In the genomic region with DNA sequence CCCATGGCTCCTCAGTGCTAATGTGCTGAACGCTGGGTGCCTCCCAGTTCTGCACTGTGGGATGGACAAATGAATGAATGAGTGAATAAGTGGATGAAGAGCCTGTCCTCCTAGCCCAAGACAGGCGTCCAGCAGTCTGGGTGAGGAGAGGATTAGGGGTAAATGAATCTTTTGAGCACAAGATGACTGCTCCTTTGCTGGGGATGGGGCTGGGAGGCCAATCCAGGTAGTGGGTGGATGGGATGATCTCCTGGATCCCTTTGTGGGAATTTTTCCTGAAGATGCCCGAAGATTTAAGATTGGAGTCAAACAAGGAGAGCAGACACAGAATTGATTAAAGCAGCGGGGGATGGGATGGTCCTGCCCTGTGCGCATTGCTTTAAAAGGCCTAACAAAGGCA, we compare ENCODE assay signal across 37 cellular contexts.
"Had no signal": no experiment of that assay in that cellular context is flagged by ENCODE, and none has a peak within 500 bp of the region (broad histone marks: within the 10 kb centered on the region; RNA-seq: fewer than 3 reads in every experiment).

No MANE protein-coding gene starts in this region.

- H3K27me3 ChIP-seq: adrenal gland, MG63, Peyer's patch had no signal

- H3K27ac ChIP-seq: adrenal gland, Peyer's patch had no signal

- H3K9me3 ChIP-seq: adrenal gland, MG63 had no signal

- H3K36me3 ChIP-seq: adrenal gland, MG63, Peyer's patch had no signal

- H3K4me3 ChIP-seq: adrenal gland, MG63, Peyer's patch had no signal

- H3K4me1 ChIP-seq: adrenal gland, Peyer's patch had no signal

- ATAC-seq: activated CD8-positive, alpha-beta T cell treated with anti-CD3 and anti-CD28 coated beads for 36 hours; activated T-cell treated with anti-CD3 and anti-CD28 coated beads, Interleukin-2, amount 50 U/mL, for 72 hours; activated T-helper 17 cell treated with anti-CD3 and anti-CD28 coated beads, Interleukin-2, amount 50 U/mL, for 72 hours; PC-3 had no signal

- H3K9me3 Mint-ChIP-seq: activated T-helper 17 cell treated with anti-CD3 and anti-CD28 coated beads, Interleukin-2, amount 50 U/mL, for 72 hours had no signal

- FAIRE-seq: bronchial epithelial cell had no signal

- H3K36me3 Mint-ChIP-seq: brain had no signal

- DNase-seq: activated CD4-positive, alpha-beta T cell treated with anti-CD3 and anti-CD28 coated beads, Interleukin-2, amount 10 ng/mL, durations not matched to agents 24 days and 14 days; activated CD4-positive, alpha-beta T cell treated with anti-CD3 and anti-CD28 coated beads, Interleukin-2, amount 50 U/mL, for 4 hours; activated CD8-positive, alpha-beta T cell treated with anti-CD3 and anti-CD28 coated beads for 36 hours; activated effector memory CD4-positive, alpha-beta T cell treated with anti-CD3 and anti-CD28 coated beads, Interleukin-2, amount 50 U/mL, for 16 hours; activated naive CD4-positive, alpha-beta T cell; activated naive CD4-positive, alpha-beta T cell treated with anti-CD3 and anti-CD28 coated beads, Interleukin-2, amount 50 U/mL, for 16 hours; activated naive CD8-positive, alpha-beta T cell treated with anti-CD3 and anti-CD28 coated beads, Interleukin-2, amount 10 ng/mL, durations not matched to agents 7 days and 5 days; activated T-cell treated with anti-CD3 and anti-CD28 coated beads, Interleukin-2, amount 50 U/mL, for 1 hour; activated T-cell treated with anti-CD3 and anti-CD28 coated beads, Interleukin-2, amount 50 U/mL, for 72 hours; adrenal gland; caudate nucleus; cerebellar nuclear complex; Kasumi-1; KG1; MG63; NCI-H1048; NCI-H1105 treated with DMSO at 0.1 percent for 48 hours; NCI-H1436; NCI-H1694; NCI-H1930; NCI-H2081 treated with DMSO at 0.1 percent for 48 hours; NCI-H226; NCI-H446 treated with DMSO at 0.1 percent for 48 hours; NCI-H524; NCI-H69; NK-92 treated with Interleukin-12 subunit alpha and Interleukin-12 subunit beta, amount 100 ng/mL, for 24 hours; PC-3; Peyer's patch; RPMI8226; SIG-M5; SW 1271; T-helper 1 cell; T-helper 2 cell; T-helper 9 cell had no signal

- H3K4me3 Mint-ChIP-seq: activated CD4-positive, alpha-beta T cell treated with anti-CD3 and anti-CD28 coated beads, Interleukin-2, amount 10 ng/mL, durations not matched to agents 24 days and 14 days; activated CD8-positive, alpha-beta T cell treated with anti-CD3 and anti-CD28 coated beads for 36 hours; activated naive CD8-positive, alpha-beta T cell treated with anti-CD3 and anti-CD28 coated beads, Interleukin-2, amount 10 ng/mL, durations not matched to agents 7 days and 5 days; activated T-cell treated with anti-CD3 and anti-CD28 coated beads, Interleukin-2, amount 50 U/mL, for 72 hours; activated T-helper 17 cell treated with anti-CD3 and anti-CD28 coated beads, Interleukin-2, amount 50 U/mL, for 72 hours; brain had no signal

- H3K27ac Mint-ChIP-seq: activated CD4-positive, alpha-beta T cell treated with anti-CD3 and anti-CD28 coated beads, Interleukin-2, amount 10 ng/mL, durations not matched to agents 24 days and 14 days; activated CD8-positive, alpha-beta T cell treated with anti-CD3 and anti-CD28 coated beads for 36 hours; activated T-cell treated with anti-CD3 and anti-CD28 coated beads, Interleukin-2, amount 50 U/mL, for 72 hours; activated T-helper 17 cell treated with anti-CD3 and anti-CD28 coated beads, Interleukin-2, amount 50 U/mL, for 72 hours had no signal
